Comparison of ENCODE assay signal across 21 cellular contexts in the genomic region with DNA sequence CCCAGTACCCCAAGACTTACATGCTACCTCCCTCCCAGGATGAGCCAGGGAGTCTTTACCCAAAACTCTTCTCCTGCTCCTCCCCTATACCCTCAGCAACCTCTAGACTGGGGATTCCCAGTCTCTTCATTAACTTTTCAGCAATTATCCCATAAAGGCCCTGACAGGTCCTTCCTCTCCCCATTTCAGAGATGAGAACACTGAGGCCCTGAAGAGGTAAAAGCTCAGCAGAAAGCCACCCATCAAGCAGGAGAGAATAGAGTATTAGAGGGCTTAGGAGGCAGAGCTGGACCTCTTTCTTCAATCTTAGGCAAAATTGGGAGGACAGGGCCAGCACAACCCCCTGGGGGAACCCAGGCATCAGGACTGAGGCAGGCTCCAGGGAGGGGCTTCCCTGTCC. TPM values are rescaled to one million over a fixed set of nuclear protein-coding genes. Genes with fewer than 3 reads are reported as not detected.
A peak's percentile ranks its signal among the peaks of the same experiment; 100 is the strongest.
DNase-seq lines count a peak whose midpoint lies in the region; ATAC-seq, FAIRE-seq and TF ChIP-seq lines count a peak whose summit lies in the region.
"Had no signal": no experiment of that assay in that cellular context is flagged by ENCODE, and none has a peak within 500 bp of the region (broad histone marks: within the 10 kb centered on the region; RNA-seq: fewer than 3 reads in every experiment).

No MANE protein-coding gene starts in this region.

- H2BK120ac ChIP-seq in H1 (replicated peaks; ENCODE audit: low read depth, low read length) (no peak overlapping the region), mesendoderm (ENCODE audit: low read depth, low read length) (no peak overlapping the region)

- H2BK12ac ChIP-seq in H1 (ENCODE audit: low read depth, low read length) = no peak overlapping the region

- no peak for DNase-seq in PC-9
- DNase-seq in H1 (ENCODE audit: low read depth in 1 of 2, low spot score in 2 of 2) = no peak
- no peak for DNase-seq in mesendoderm
- no peak for DNase-seq in SJCRH30
- no peak for DNase-seq in amygdala (lab: John Stamatoyannopoulos, UW)
- DNase-seq: AML-193; Caco-2; CD4-positive, alpha-beta T cell; DMS79; GDM1; GOT3; H9; IMR-90; KBM-7 had no signal

- H3K56ac ChIP-seq in H1 (replicated peaks; ENCODE audit: insufficient read length, low read depth, low read length) = no peak overlapping the region
- peak overlapping the region; percentile 58 for H3K56ac ChIP-seq in mesendoderm (ENCODE audit: low read length)

- H3K79me1 ChIP-seq in H1 (ENCODE audit: low read depth, low read length) (no peaks in the 10 kb centered on the region), mesendoderm (ENCODE audit: low read length) (no peaks in the 10 kb centered on the region)

- no peak for TF ChIP-seq EP300 in H1 (IDR thresholded peaks at IDR 0.05; ENCODE audit: borderline replicate concordance in 1 of 2, low read depth in 2 of 2, low read length in 2 of 2)

- TF ChIP-seq CTCF in PC-9 (conservative IDR thresholded peaks at IDR 0.05) (no peak), H1 (IDR thresholded peaks at IDR 0.05; ENCODE audit: control extremely low read depth in 1 of 3, insufficient read depth in 1 of 3, low read depth in 1 of 3, low read length in 3 of 3) (no peak)

- no peak for ATAC-seq in HG02973 (IDR thresholded peaks at IDR 0.05; ENCODE audit: unreplicated experiment)
- no peak for ATAC-seq in HG02623 (IDR thresholded peaks at IDR 0.05; ENCODE audit: unreplicated experiment)

- H3K14ac ChIP-seq in H1 (ENCODE audit: insufficient read length) = no peak overlapping the region

- no peak for TF ChIP-seq POLR2A in H1 (IDR thresholded peaks at IDR 0.05; ENCODE audit: control extremely low read depth in 1 of 2, low read depth in 2 of 2, low read length in 2 of 2)

- H2AK5ac ChIP-seq in H1 (ENCODE audit: low read depth, low read length) (no peak overlapping the region), mesendoderm (ENCODE audit: low read length) (peak overlapping the region; percentile 27)

- no peaks in the 10 kb centered on the region for H3F3A ChIP-seq in PC-9 (ENCODE audit: insufficient read depth, low read depth)

- H3K23ac ChIP-seq in H1 (ENCODE audit: insufficient read length) (no peak overlapping the region), mesendoderm (ENCODE audit: low read length) (no peak overlapping the region)

- no peak overlapping the region for H4K91ac ChIP-seq in H1 (replicated peaks; ENCODE audit: insufficient read length, low read length)

- TF ChIP-seq RAD21 in H1 (IDR thresholded peaks at IDR 0.05 in 1 of 2, conservative IDR thresholded peaks at IDR 0.05 in 1 of 2; ENCODE audit: low read depth in 2 of 2, low read length in 2 of 2) = no peak

- intact Hi-C loops in PC-9 (cut with micrococcal nuclease; ENCODE audit: unreplicated experiment) = no loop called here

- H3K4me3 ChIP-seq in PC-9 = no peak overlapping the region
- H3K4me3 ChIP-seq in H1 (ENCODE audit: extremely low read depth in 1 of 4, insufficient read depth in 2 of 4, low read depth in 3 of 4, low read length in 4 of 4) = no peak overlapping the region
- H3K4me3 ChIP-seq in mesendoderm (ENCODE audit: low read length) = no peak overlapping the region
- H3K4me3 ChIP-seq in SJCRH30 = no peak overlapping the region

- H3K36me3 ChIP-seq in PC-9 (ENCODE audit: low read depth) (no peaks in the 10 kb centered on the region), H1 (ENCODE audit: control insufficient read depth in 2 of 4, insufficient read depth in 4 of 4, low read length in 3 of 4) (no peaks in the 10 kb centered on the region), mesendoderm (ENCODE audit: control insufficient read depth, insufficient read depth, low read length) (no peaks in the 10 kb centered on the region), SJCRH30 (no peaks in the 10 kb centered on the region)

- H3K18ac ChIP-seq in H1 (ENCODE audit: extremely low read depth, low read length) (no peak overlapping the region), mesendoderm (ENCODE audit: low read length) (peak overlapping the region; percentile 20)

- H2BK5ac ChIP-seq in H1 (ENCODE audit: low read depth, low read length) (no peak overlapping the region), mesendoderm (ENCODE audit: low read length) (no peak overlapping the region)

- H4K5ac ChIP-seq in H1 (ENCODE audit: insufficient read length, low read depth, low read length) (no peak overlapping the region), mesendoderm (ENCODE audit: low read length) (no peak overlapping the region)

- peaks cover 14% of the 10 kb centered on the region for H3K4me1 ChIP-seq in PC-9 (replicated peaks; ENCODE audit: insufficient read depth)
- H3K4me1 ChIP-seq in H1 (replicated peaks in 1 of 4; ENCODE audit: control insufficient read depth in 3 of 4, insufficient read depth in 4 of 4, low read length in 3 of 4) = peaks cover 4 to 8% (median 7%) of the 10 kb centered on the region in 4 experiments; a peak in 5 of 7 replicates
- peaks cover 32% of the 10 kb centered on the region for H3K4me1 ChIP-seq in mesendoderm (ENCODE audit: control insufficient read depth, low read depth, low read length)
- no peaks in the 10 kb centered on the region for H3K4me1 ChIP-seq in SJCRH30

- POLR2A ChIA-PET in PC-9 (lab: Charles Lee; ENCODE audit: unreplicated experiment) = no interaction called here
- POLR2A ChIA-PET in H1 (lab: Charles Lee; ENCODE audit: partially characterized antibody) = interaction anchor here (1.3 to 1.9 kb wide), 3 partner anchors 10 to 143 kb away, joined by 3 to 7 read pairs (median 3); a partner anchor contains a TSS

- H3K27me3 ChIP-seq in PC-9 (ENCODE audit: insufficient read depth, low read depth) (no peaks in the 10 kb centered on the region), H1 (replicated peaks in 1 of 4; ENCODE audit: control insufficient read depth in 3 of 4, extremely low read depth in 1 of 4, insufficient read depth in 3 of 4, low read length in 3 of 4) (peaks cover 17 to 49% (median 44%) of the 10 kb centered on the region in 4 experiments), mesendoderm (ENCODE audit: insufficient read depth, low read length, poor library complexity) (peaks cover 16% of the 10 kb centered on the region), SJCRH30 (peaks cover 57% of the 10 kb centered on the region)

- no peak for FAIRE-seq in H1 (lab: Jason Lieb, UNC)
- FAIRE-seq: A204.1, D721Med had no signal

- H2BK20ac ChIP-seq in H1 (ENCODE audit: low read length) = no peak overlapping the region

- BruUV-seq in PC-9 (replicated peaks; lab: Mats Ljungman, UMichigan) = no TSS peak

- H3K79me2 ChIP-seq in PC-9 (ENCODE audit: low read depth) = no peaks in the 10 kb centered on the region
- no peaks in the 10 kb centered on the region for H3K79me2 ChIP-seq in H1 (ENCODE audit: control insufficient read depth in 1 of 2, insufficient read depth in 2 of 2, low read length in 2 of 2)
- H3K79me2 ChIP-seq in mesendoderm (ENCODE audit: control insufficient read depth, insufficient read depth, low read length) = no peaks in the 10 kb centered on the region

- no peaks in the 10 kb centered on the region for H3K9me3 ChIP-seq in PC-9 (ENCODE audit: insufficient read depth, low read depth)
- no peaks in the 10 kb centered on the region for H3K9me3 ChIP-seq in H1 (ENCODE audit: insufficient read depth in 2 of 2, low read depth in 1 of 2, low read length in 1 of 2)
- H3K9me3 ChIP-seq in SJCRH30 (replicated peaks) = no peaks in the 10 kb centered on the region
- H3K9me3 ChIP-seq: Caco-2 had no signal

- H3K27ac ChIP-seq in PC-9 = no peak overlapping the region
- H3K27ac ChIP-seq in H1 (ENCODE audit: low read depth, low read length) = no peak overlapping the region
- H3K27ac ChIP-seq in mesendoderm (ENCODE audit: low read depth, low read length) = no peak overlapping the region
- no peak overlapping the region for H3K27ac ChIP-seq in SJCRH30
- H3K27ac ChIP-seq: C4-2B, HL-60 had no signal

- H3K9me2 ChIP-seq in PC-9 (ENCODE audit: insufficient read depth) = no peaks in the 10 kb centered on the region

- no peak overlapping the region for H3K9ac ChIP-seq in H1 (replicated peaks in 1 of 4; ENCODE audit: extremely low read depth in 1 of 4, low read depth in 3 of 4, low read length in 3 of 4)
- no peak overlapping the region for H3K9ac ChIP-seq in mesendoderm (ENCODE audit: low read length)

- H3K23me2 ChIP-seq in H1 (ENCODE audit: low read depth, low read length) = peaks cover 3% of the 10 kb centered on the region

- no peak overlapping the region for H4K8ac ChIP-seq in H1 (ENCODE audit: extremely low read depth, insufficient read depth, low read length)
- H4K8ac ChIP-seq in mesendoderm (ENCODE audit: low read depth, low read length) = no peak overlapping the region

- H4K20me1 ChIP-seq in PC-9 (ENCODE audit: insufficient read depth) = no peaks in the 10 kb centered on the region
- no peaks in the 10 kb centered on the region for H4K20me1 ChIP-seq in H1 (replicated peaks in 1 of 2; ENCODE audit: control insufficient read depth in 1 of 2, insufficient read depth in 2 of 2, low read length in 2 of 2)

- H3K4ac ChIP-seq in H1 (replicated peaks; ENCODE audit: insufficient read length, low read depth, low read length) = no peak overlapping the region
- no peak overlapping the region for H3K4ac ChIP-seq in mesendoderm (ENCODE audit: low read depth, low read length)

- peak overlapping the region; percentile 23; the same call in 1 of the 2 replicates for H3K4me2 ChIP-seq in PC-9
- H3K4me2 ChIP-seq in H1 (ENCODE audit: insufficient read depth in 1 of 2, low read depth in 2 of 2, low read length in 2 of 2) = no peak overlapping the region
- H3K4me2 ChIP-seq in mesendoderm (ENCODE audit: low read length) = no peak overlapping the region

- H2BK15ac ChIP-seq in H1 (ENCODE audit: low read length) = no peak overlapping the region
- H2BK15ac ChIP-seq in mesendoderm (replicated peaks; ENCODE audit: low read depth) = no peak overlapping the region

- H2AFZ ChIP-seq in PC-9 = no peak overlapping the region
- H2AFZ ChIP-seq in H1 (ENCODE audit: low read length) = no peak overlapping the region

- CTCF ChIA-PET in PC-9 (lab: Charles Lee) (no interaction called here), H1 (lab: Charles Lee; ENCODE audit: partially characterized antibody) (interaction anchor here (0.9 to 33.0 kb wide), 6 partner anchors 8 to 406 kb away, joined by 3 to 1206 read pairs (median 133); a partner anchor contains a TSS)

RNA-seq across cellular contexts. Expression of a gene that starts 5.9 kb away (rescaled TPM):
- total RNA-seq in PC-9 (2021) = 13.3 and 14.9 TPM in 2 replicates
- 1.5 and 1.6 TPM in 2 replicates for total RNA-seq in H1 (2021; fragmentation: NEBNext Ultra II Directional; extraction: Animal tissue kit (Norgen Biotek cat#: 25700))
- 1.2 and 1.5 TPM in 2 replicates for polyA plus RNA-seq in H1 (2011; rRNA removed)
- 1.3 TPM for polyA plus RNA-seq in H1 (2011; cell fraction: cytosol; rRNA removed)
- 1.8 TPM for polyA plus RNA-seq in H1 (2011; cell fraction: nucleus; rRNA removed)
- 1.0 to 2.1 TPM (median 1.8 TPM) in 4 replicates for polyA plus RNA-seq in H1 (2012, experiment 1 of 2)
- 1.7 TPM for polyA plus RNA-seq in H1 (2012, experiment 2 of 2)
- 0.73 TPM for polyA plus RNA-seq in H1 (2013, experiment 1 of 2)
- polyA plus RNA-seq in H1 (2013, experiment 2 of 2) = 0.63 TPM
- 0.78 and 0.82 TPM in 2 replicates for polyA minus RNA-seq in H1 (2011; rRNA and poly(A)+ RNA removed)
- polyA minus RNA-seq in H1 (2011; cell fraction: cytosol; rRNA and poly(A)+ RNA removed) = 1.8 TPM
- 2.8 TPM for polyA minus RNA-seq in H1 (2011; cell fraction: nucleus; rRNA and poly(A)+ RNA removed)
- polyA plus RNA-seq in mesendoderm (2013, experiment 1 of 2) = 0.91 TPM
- 0.78 TPM for polyA plus RNA-seq in mesendoderm (2013, experiment 2 of 2)
- total RNA-seq in SJCRH30 (2014; rRNA removed; shearing (Covaris generic)) = not detected in 2 replicates

RNA-seq across cellular contexts. Expression of a gene that starts 15.8 kb away (rescaled TPM):
- total RNA-seq in PC-9 (2021) = 31.7 and 43.9 TPM in 2 replicates
- total RNA-seq in H1 (2021; fragmentation: NEBNext Ultra II Directional; extraction: Animal tissue kit (Norgen Biotek cat#: 25700)) = 24.4 and 27.4 TPM in 2 replicates
- 42.3 and 61.1 TPM in 2 replicates for polyA plus RNA-seq in H1 (2011; rRNA removed)
- 63.9 TPM for polyA plus RNA-seq in H1 (2011; cell fraction: cytosol; rRNA removed)
- 211 TPM for polyA plus RNA-seq in H1 (2011; cell fraction: nucleus; rRNA removed)
- 28.4 to 49.3 TPM (median 44.9 TPM) in 4 replicates for polyA plus RNA-seq in H1 (2012, experiment 1 of 2)
- polyA plus RNA-seq in H1 (2012, experiment 2 of 2) = 30.7 TPM
- polyA plus RNA-seq in H1 (2013, experiment 1 of 2) = 26.1 TPM
- polyA plus RNA-seq in H1 (2013, experiment 2 of 2) = 23.3 TPM
- polyA minus RNA-seq in H1 (2011; rRNA and poly(A)+ RNA removed) = 16.9 and 22.1 TPM in 2 replicates
- polyA minus RNA-seq in H1 (2011; cell fraction: cytosol; rRNA and poly(A)+ RNA removed) = 18.7 TPM
- 50.1 TPM for polyA minus RNA-seq in H1 (2011; cell fraction: nucleus; rRNA and poly(A)+ RNA removed)
- polyA plus RNA-seq in mesendoderm (2013, experiment 1 of 2) = 6.6 TPM
- 7.7 TPM for polyA plus RNA-seq in mesendoderm (2013, experiment 2 of 2)
- 8.0 and 12.9 TPM in 2 replicates for total RNA-seq in SJCRH30 (2014; rRNA removed; shearing (Covaris generic))

RNA-seq across cellular contexts. Expression of a gene that starts 25.4 kb away (rescaled TPM):
- 1.5 and 1.9 TPM in 2 replicates for total RNA-seq in PC-9 (2021)
- 0.36 TPM in 1 of 2 replicates, not detected in the other for total RNA-seq in H1 (2021; fragmentation: NEBNext Ultra II Directional; extraction: Animal tissue kit (Norgen Biotek cat#: 25700))
- polyA plus RNA-seq in H1 (2011; rRNA removed) = 0.16 and 0.18 TPM in 2 replicates
- 0.25 TPM for polyA plus RNA-seq in H1 (2011; cell fraction: cytosol; rRNA removed)
- 0.07 TPM for polyA plus RNA-seq in H1 (2011; cell fraction: nucleus; rRNA removed)
- 0.36 to 0.72 TPM (median 0.59 TPM) in 4 replicates for polyA plus RNA-seq in H1 (2012, experiment 1 of 2)
- 0.41 TPM for polyA plus RNA-seq in H1 (2012, experiment 2 of 2)
- 0.30 TPM for polyA plus RNA-seq in H1 (2013, experiment 1 of 2)
- 0.26 TPM for polyA plus RNA-seq in H1 (2013, experiment 2 of 2)
- 0.17 and 0.25 TPM in 2 replicates for polyA minus RNA-seq in H1 (2011; rRNA and poly(A)+ RNA removed)
- not detected for polyA minus RNA-seq in H1 (2011; cell fraction: cytosol; rRNA and poly(A)+ RNA removed)
- not detected for polyA minus RNA-seq in H1 (2011; cell fraction: nucleus; rRNA and poly(A)+ RNA removed)
- polyA plus RNA-seq in mesendoderm (2013, experiment 1 of 2) = 0.20 TPM
- 0.43 TPM for polyA plus RNA-seq in mesendoderm (2013, experiment 2 of 2)
- total RNA-seq in SJCRH30 (2014; rRNA removed; shearing (Covaris generic)) = 0.18 and 0.34 TPM in 2 replicates
- total RNA-seq: Daoy, IMR-90 had no signal

RNA-seq across cellular contexts. Expression of a gene that starts 25.5 kb away (rescaled TPM):
- total RNA-seq in PC-9 (2021) = 50.1 and 63.8 TPM in 2 replicates
- total RNA-seq in H1 (2021; fragmentation: NEBNext Ultra II Directional; extraction: Animal tissue kit (Norgen Biotek cat#: 25700)) = 83.0 and 85.3 TPM in 2 replicates
- polyA plus RNA-seq in H1 (2011; rRNA removed) = 213 and 214 TPM in 2 replicates
- 161 TPM for polyA plus RNA-seq in H1 (2011; cell fraction: cytosol; rRNA removed)
- 129 TPM for polyA plus RNA-seq in H1 (2011; cell fraction: nucleus; rRNA removed)
- polyA plus RNA-seq in H1 (2012, experiment 1 of 2) = 74.1 to 133 TPM (median 98.1 TPM) in 4 replicates
- 86.2 TPM for polyA plus RNA-seq in H1 (2012, experiment 2 of 2)
- 70.3 TPM for polyA plus RNA-seq in H1 (2013, experiment 1 of 2)
- 66.8 TPM for polyA plus RNA-seq in H1 (2013, experiment 2 of 2)
- polyA minus RNA-seq in H1 (2011; rRNA and poly(A)+ RNA removed) = 125 and 134 TPM in 2 replicates
- polyA minus RNA-seq in H1 (2011; cell fraction: cytosol; rRNA and poly(A)+ RNA removed) = 61.9 TPM
- 71.9 TPM for polyA minus RNA-seq in H1 (2011; cell fraction: nucleus; rRNA and poly(A)+ RNA removed)
- polyA plus RNA-seq in mesendoderm (2013, experiment 1 of 2) = 60.1 TPM
- polyA plus RNA-seq in mesendoderm (2013, experiment 2 of 2) = 60.8 TPM
- 45.1 and 46.7 TPM in 2 replicates for total RNA-seq in SJCRH30 (2014; rRNA removed; shearing (Covaris generic))

RNA-seq across cellular contexts. Expression of a gene that starts 35.2 kb away (rescaled TPM):
- 32.2 and 35.9 TPM in 2 replicates for total RNA-seq in PC-9 (2021)
- 8.9 and 9.6 TPM in 2 replicates for total RNA-seq in H1 (2021; fragmentation: NEBNext Ultra II Directional; extraction: Animal tissue kit (Norgen Biotek cat#: 25700))
- polyA plus RNA-seq in H1 (2011; rRNA removed) = 7.2 and 10.0 TPM in 2 replicates
- 7.7 TPM for polyA plus RNA-seq in H1 (2011; cell fraction: cytosol; rRNA removed)
- polyA plus RNA-seq in H1 (2011; cell fraction: nucleus; rRNA removed) = 67.7 TPM
- polyA plus RNA-seq in H1 (2012, experiment 1 of 2) = 5.0 to 11.6 TPM (median 9.2 TPM) in 4 replicates
- 3.7 TPM for polyA plus RNA-seq in H1 (2012, experiment 2 of 2)
- polyA plus RNA-seq in H1 (2013, experiment 1 of 2) = 4.4 TPM
- 3.6 TPM for polyA plus RNA-seq in H1 (2013, experiment 2 of 2)
- 7.6 and 8.1 TPM in 2 replicates for polyA minus RNA-seq in H1 (2011; rRNA and poly(A)+ RNA removed)
- 7.0 TPM for polyA minus RNA-seq in H1 (2011; cell fraction: cytosol; rRNA and poly(A)+ RNA removed)
- polyA minus RNA-seq in H1 (2011; cell fraction: nucleus; rRNA and poly(A)+ RNA removed) = 13.4 TPM
- 1.9 TPM for polyA plus RNA-seq in mesendoderm (2013, experiment 1 of 2)
- polyA plus RNA-seq in mesendoderm (2013, experiment 2 of 2) = 2.0 TPM
- 8.3 and 10.5 TPM in 2 replicates for total RNA-seq in SJCRH30 (2014; rRNA removed; shearing (Covaris generic))
